ENCODE assay signal across 8 cellular contexts in the genomic region with DNA sequence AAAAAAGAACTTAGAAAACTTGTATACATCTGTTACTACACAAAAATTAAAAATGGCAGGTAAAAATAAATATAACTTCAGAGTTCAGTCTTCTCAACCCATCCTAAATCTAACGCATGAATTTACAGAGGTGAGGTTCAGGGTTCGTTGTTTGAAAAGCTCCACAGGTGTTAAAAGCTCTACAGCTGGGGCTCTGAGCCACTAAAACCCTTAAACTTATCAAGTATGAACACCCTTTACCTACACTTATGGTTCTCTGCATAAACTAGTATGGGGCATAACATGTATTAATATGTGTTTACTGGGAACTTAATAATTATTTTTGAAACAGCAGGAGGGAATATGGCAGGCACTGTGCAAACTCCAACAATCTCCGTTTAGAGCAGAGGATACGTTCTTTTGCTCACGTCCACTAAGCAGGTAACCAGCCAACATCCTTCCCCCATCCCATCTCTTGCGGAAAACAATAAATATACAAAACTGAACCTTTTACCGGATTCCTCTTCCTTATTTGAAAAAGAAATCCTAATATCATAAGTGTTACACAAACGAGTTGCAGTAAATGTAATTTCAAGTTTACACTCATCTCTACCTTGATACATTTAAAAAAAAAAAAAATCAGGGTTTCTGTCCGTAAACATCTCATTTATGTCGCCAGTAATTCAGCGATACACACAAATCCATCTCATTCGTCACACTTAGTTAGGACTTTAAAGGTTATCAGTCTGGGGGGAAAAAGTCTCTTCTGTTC.
DNase-seq lines count a peak whose midpoint lies in the region; ATAC-seq and TF ChIP-seq lines count a peak whose summit lies in the region.

No MANE protein-coding gene starts in this region.

- peak overlapping the region; percentile 89 for H3K27ac ChIP-seq in VCaP
- H3K27ac ChIP-seq in stomach smooth muscle (ENCODE audit: low read length), result no peak overlapping the region

- DNase-seq in NCI-H510A treated with DMSO at 0.1 percent for 48 hours (lab: John Stamatoyannopoulos, UW) (peak; percentile 3), NCI-H510A (lab: John Stamatoyannopoulos, UW) (no peak), GM10248 (ENCODE audit: extremely low spot score) (no peak), SKM-1 (lab: John Stamatoyannopoulos, UW; ENCODE audit: unreplicated experiment) (no peak)

- CTCF ChIA-PET in GM10248 (lab: Yijun Ruan, JAX), result interaction anchor here (4.3 kb wide), 1 partner anchor 17 kb away, joined by 17 read pairs; no protein-coding TSS in a partner anchor

- ATAC-seq in GM21825 (IDR thresholded peaks at IDR 0.05; ENCODE audit: unreplicated experiment), result no peak

- H3K4me3 ChIP-seq in iPS-15b (ENCODE audit: low read depth, low read length), result peak overlapping the region; percentile 96
- peak overlapping the region; percentile 90 to 91 for H3K4me3 ChIP-seq in stomach smooth muscle (ENCODE audit: low read length in 2 of 2)

- POLR2A ChIA-PET in GM10248 (lab: Yijun Ruan, JAX), result interaction anchor here (0.7 to 1.3 kb wide), 2 partner anchors 21 to 24 kb away, joined by 5 read pairs; no protein-coding TSS in a partner anchor

- no peak for TF ChIP-seq CTCF in VCaP (conservative IDR thresholded peaks at IDR 0.05)
- no peak for TF ChIP-seq CTCF in GM10248 (IDR thresholded peaks at IDR 0.05; ENCODE audit: control extremely low read depth, extremely low read depth, low read depth, missing control alignments)

- peaks cover 20% of the 10 kb centered on the region for H3K4me1 ChIP-seq in iPS-15b (ENCODE audit: control insufficient read depth, insufficient read depth, low read length)
- H3K4me1 ChIP-seq in stomach smooth muscle (ENCODE audit: control insufficient read depth, insufficient read depth, low read length), result peaks cover 15% of the 10 kb centered on the region

- H3K27me3 ChIP-seq in iPS-15b (ENCODE audit: control insufficient read depth, insufficient read depth, low read length) (no peaks in the 10 kb centered on the region), stomach smooth muscle (ENCODE audit: control insufficient read depth in 1 of 2, insufficient read depth in 2 of 2, low read length in 2 of 2) (no peaks in the 10 kb centered on the region)

- H3K9ac ChIP-seq in iPS-15b (ENCODE audit: low read depth, low read length) (peak overlapping the region; percentile 49), stomach smooth muscle (ENCODE audit: low read length in 2 of 2) (peak overlapping the region; percentile 82 to 90)

- H3K36me3 ChIP-seq in iPS-15b (ENCODE audit: control insufficient read depth, insufficient read depth, low read length) (no peaks in the 10 kb centered on the region), stomach smooth muscle (ENCODE audit: control insufficient read depth in 2 of 2, insufficient read depth in 2 of 2, low read length in 2 of 2) (no peaks in the 10 kb centered on the region)

- H3K9me3 ChIP-seq in iPS-15b (ENCODE audit: control insufficient read depth, insufficient read depth, low read length) (no peaks in the 10 kb centered on the region), stomach smooth muscle (ENCODE audit: control insufficient read depth in 2 of 2, low read length in 2 of 2) (no peaks in the 10 kb centered on the region)
